1 cellular context compared by ENCODE assay signal in the genomic region with DNA sequence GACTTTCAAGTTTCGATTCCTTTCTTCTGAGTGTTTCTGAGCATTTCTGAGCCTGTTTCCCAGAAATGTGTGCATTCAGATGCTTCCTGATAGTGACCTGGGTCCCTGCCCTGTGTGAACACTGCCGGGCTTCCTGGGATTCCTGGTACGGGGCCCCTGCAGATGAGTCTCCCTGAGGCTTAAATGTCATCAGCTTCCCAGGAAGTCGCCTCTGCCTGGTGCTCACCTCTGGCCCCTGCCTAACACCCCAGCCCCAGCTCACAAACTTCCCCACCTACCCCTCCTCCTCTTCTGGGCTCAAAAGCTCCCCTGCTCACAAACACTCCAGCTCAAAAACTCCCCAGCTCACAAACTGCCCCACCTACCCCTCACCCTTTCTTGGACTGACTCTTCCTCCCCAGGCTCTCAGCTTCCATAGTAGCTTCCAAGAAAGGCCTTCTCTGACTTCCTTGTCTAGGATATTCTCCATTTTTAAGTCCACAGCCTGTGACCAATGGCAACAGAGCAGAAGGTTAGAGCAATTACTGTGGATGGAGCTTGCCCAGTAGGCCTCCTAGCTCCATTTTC.
A peak's percentile ranks its signal among the peaks of the same experiment; 100 is the strongest.
TF ChIP-seq lines count a peak whose summit lies in the region.

No MANE protein-coding gene starts in this region.

TF ChIP-seq in HepG2, 621 proteins besides CTCF, POLR2A, EP300 and RAD21 (continued from another document and continues in another):
- TF ChIP-seq, protein P1, sequence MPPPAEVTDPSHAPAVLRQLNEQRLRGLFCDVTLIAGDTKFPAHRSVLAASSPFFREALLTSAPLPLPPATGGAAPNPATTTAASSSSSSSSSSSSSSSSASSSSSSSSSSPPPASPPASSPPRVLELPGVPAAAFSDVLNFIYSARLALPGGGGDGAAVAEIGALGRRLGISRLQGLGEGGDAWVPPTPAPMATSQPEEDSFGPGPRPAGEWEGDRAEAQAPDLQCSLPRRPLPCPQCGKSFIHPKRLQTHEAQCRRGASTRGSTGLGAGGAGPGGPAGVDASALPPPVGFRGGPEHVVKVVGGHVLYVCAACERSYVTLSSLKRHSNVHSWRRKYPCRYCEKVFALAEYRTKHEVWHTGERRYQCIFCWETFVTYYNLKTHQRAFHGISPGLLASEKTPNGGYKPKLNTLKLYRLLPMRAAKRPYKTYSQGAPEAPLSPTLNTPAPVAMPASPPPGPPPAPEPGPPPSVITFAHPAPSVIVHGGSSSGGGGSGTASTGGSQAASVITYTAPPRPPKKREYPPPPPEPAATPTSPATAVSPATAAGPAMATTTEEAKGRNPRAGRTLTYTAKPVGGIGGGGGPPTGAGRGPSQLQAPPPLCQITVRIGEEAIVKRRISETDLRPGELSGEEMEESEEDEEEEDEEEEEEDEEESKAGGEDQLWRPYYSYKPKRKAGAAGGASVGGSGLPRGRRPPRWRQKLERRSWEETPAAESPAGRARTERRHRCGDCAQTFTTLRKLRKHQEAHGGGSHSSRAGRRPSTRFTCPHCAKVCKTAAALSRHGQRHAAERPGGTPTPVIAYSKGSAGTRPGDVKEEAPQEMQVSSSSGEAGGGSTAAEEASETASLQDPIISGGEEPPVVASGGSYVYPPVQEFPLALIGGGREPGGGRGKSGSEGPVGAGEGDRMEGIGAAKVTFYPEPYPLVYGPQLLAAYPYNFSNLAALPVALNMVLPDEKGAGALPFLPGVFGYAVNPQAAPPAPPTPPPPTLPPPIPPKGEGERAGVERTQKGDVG (CRISPR knock-in tag; IDR thresholded peaks at IDR 0.05; ENCODE audit: borderline replicate concordance) = no peak
- 0 out of 2 replicates have a peak, but pooled peaks have one; percentile 53 for TF ChIP-seq ZFP1 (CRISPR knock-in tag; IDR thresholded peaks at IDR 0.05)
- TF ChIP-seq JARID2 (CRISPR knock-in tag; IDR thresholded peaks at IDR 0.05; ENCODE audit: insufficient replicate concordance) = peak; percentile 60
- 0 out of 2 replicates have a peak, but pooled peaks have one; percentile 58 for TF ChIP-seq ZNF800 (CRISPR knock-in tag; IDR thresholded peaks at IDR 0.05)
- no peak for TF ChIP-seq FOXP1 (IDR thresholded peaks at IDR 0.05)
- TF ChIP-seq FOXP1 (CRISPR knock-in tag; IDR thresholded peaks at IDR 0.05) = peak; percentile 43; the same call in 1 of the 2 replicates
- TF ChIP-seq ZNF790 (CRISPR knock-in tag; IDR thresholded peaks at IDR 0.05; ENCODE audit: borderline replicate concordance) = no peak
- TF ChIP-seq MXD3 (CRISPR knock-in tag; IDR thresholded peaks at IDR 0.05) = peak; percentile 46; the same call in 1 of the 2 replicates
- peak; percentile 41; the same call in 1 of the 2 replicates for TF ChIP-seq FOXK1 (CRISPR knock-in tag; IDR thresholded peaks at IDR 0.05; ENCODE audit: borderline replicate concordance, low read depth)
- TF ChIP-seq MED8 (CRISPR knock-in tag; IDR thresholded peaks at IDR 0.05; ENCODE audit: insufficient replicate concordance) = no peak
- TF ChIP-seq KDM2A (CRISPR knock-in tag; IDR thresholded peaks at IDR 0.05; ENCODE audit: borderline replicate concordance, low read depth) = peak; percentile 56; the same call in 1 of the 2 replicates
- no peak for TF ChIP-seq ZNF326 (CRISPR knock-in tag; IDR thresholded peaks at IDR 0.05; ENCODE audit: borderline replicate concordance)
- TF ChIP-seq, protein P2, sequence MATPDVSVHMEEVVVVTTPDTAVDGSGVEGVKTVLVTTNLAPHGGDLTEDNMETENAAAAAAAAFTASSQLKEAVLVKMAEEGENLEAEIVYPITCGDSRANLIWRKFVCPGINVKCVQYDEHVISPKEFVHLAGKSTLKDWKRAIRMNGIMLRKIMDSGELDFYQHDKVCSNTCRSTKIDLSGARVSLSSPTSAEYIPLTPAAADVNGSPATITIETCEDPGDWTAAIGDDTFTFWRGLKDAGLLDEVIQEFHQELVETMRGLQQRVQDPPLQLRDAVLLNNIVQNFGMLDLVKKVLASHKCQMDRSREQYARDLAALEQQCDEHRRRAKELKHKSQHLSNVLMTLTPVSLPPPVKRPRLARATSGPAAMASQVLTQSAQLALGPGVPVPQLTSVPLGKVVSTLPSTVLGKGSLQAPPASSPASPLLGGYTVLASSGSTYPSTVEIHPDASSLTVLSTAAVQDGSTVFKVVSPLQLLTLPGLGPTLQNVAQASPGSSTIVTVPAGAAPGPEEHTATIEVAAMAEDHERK (CRISPR knock-in tag; IDR thresholded peaks at IDR 0.05; ENCODE audit: low read depth) = no peak
- peak; percentile 36; the same call in 1 of the 2 replicates for TF ChIP-seq SP5 (CRISPR knock-in tag; IDR thresholded peaks at IDR 0.05; ENCODE audit: borderline replicate concordance, low read depth)
- no peak for TF ChIP-seq LCORL (IDR thresholded peaks at IDR 0.05)
- TF ChIP-seq LCORL (CRISPR knock-in tag; IDR thresholded peaks at IDR 0.05) = no peak
- TF ChIP-seq, protein P3, sequence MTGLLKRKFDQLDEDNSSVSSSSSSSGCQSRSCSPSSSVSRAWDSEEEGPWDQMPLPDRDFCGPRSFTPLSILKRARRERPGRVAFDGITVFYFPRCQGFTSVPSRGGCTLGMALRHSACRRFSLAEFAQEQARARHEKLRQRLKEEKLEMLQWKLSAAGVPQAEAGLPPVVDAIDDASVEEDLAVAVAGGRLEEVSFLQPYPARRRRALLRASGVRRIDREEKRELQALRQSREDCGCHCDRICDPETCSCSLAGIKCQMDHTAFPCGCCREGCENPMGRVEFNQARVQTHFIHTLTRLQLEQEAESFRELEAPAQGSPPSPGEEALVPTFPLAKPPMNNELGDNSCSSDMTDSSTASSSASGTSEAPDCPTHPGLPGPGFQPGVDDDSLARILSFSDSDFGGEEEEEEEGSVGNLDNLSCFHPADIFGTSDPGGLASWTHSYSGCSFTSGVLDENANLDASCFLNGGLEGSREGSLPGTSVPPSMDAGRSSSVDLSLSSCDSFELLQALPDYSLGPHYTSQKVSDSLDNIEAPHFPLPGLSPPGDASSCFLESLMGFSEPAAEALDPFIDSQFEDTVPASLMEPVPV (CRISPR knock-in tag; IDR thresholded peaks at IDR 0.05) = 0 out of 2 replicates have a peak, but pooled peaks have one; percentile 38
- no peak for TF ChIP-seq ZNF549 (CRISPR knock-in tag; IDR thresholded peaks at IDR 0.05)
- peak; percentile 59; the same call in 1 of the 2 replicates for TF ChIP-seq TFAP4 (IDR thresholded peaks at IDR 0.05; ENCODE audit: borderline replicate concordance, low read depth)
- no peak for TF ChIP-seq MAFK (conservative IDR thresholded peaks at IDR 0.05 in 1 of 2, IDR thresholded peaks at IDR 0.05 in 1 of 2; ENCODE audit: low read length in 2 of 2)
- TF ChIP-seq GATA4 (IDR thresholded peaks at IDR 0.05; ENCODE audit: borderline replicate concordance, low read depth) = peak; percentile 84; the same call in 1 of the 2 replicates
- peak; percentile 69; the same call in 1 of the 2 replicates for TF ChIP-seq TSC22D2 (CRISPR knock-in tag; IDR thresholded peaks at IDR 0.05; ENCODE audit: borderline replicate concordance)
- peak; percentile 66 for TF ChIP-seq ZNF121 (CRISPR knock-in tag; IDR thresholded peaks at IDR 0.05)
- peak; percentile 76; the same call in 1 of the 2 replicates for TF ChIP-seq ZBTB20 (CRISPR knock-in tag; IDR thresholded peaks at IDR 0.05; ENCODE audit: borderline replicate concordance, low read depth)
- TF ChIP-seq ZSCAN9 (CRISPR knock-in tag; IDR thresholded peaks at IDR 0.05; ENCODE audit: borderline replicate concordance) = 0 out of 2 replicates have a peak, but pooled peaks have one; percentile 64
- no peak for TF ChIP-seq JUN (CRISPR knock-in tag; IDR thresholded peaks at IDR 0.05)
- TF ChIP-seq ZNF614 (CRISPR knock-in tag; IDR thresholded peaks at IDR 0.05; ENCODE audit: borderline replicate concordance) = peak; percentile 84; the same call in 1 of the 2 replicates
- TF ChIP-seq, protein P4, sequence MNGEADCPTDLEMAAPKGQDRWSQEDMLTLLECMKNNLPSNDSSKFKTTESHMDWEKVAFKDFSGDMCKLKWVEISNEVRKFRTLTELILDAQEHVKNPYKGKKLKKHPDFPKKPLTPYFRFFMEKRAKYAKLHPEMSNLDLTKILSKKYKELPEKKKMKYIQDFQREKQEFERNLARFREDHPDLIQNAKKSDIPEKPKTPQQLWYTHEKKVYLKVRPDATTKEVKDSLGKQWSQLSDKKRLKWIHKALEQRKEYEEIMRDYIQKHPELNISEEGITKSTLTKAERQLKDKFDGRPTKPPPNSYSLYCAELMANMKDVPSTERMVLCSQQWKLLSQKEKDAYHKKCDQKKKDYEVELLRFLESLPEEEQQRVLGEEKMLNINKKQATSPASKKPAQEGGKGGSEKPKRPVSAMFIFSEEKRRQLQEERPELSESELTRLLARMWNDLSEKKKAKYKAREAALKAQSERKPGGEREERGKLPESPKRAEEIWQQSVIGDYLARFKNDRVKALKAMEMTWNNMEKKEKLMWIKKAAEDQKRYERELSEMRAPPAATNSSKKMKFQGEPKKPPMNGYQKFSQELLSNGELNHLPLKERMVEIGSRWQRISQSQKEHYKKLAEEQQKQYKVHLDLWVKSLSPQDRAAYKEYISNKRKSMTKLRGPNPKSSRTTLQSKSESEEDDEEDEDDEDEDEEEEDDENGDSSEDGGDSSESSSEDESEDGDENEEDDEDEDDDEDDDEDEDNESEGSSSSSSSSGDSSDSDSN (CRISPR knock-in tag; IDR thresholded peaks at IDR 0.05) = peak; percentile 45; the same call in 1 of the 2 replicates
- TF ChIP-seq ERF (CRISPR knock-in tag; IDR thresholded peaks at IDR 0.05) = peak; percentile 73; the same call in 1 of the 2 replicates
- TF ChIP-seq TAF15 (IDR thresholded peaks at IDR 0.05; ENCODE audit: low read depth, low read length, poor library complexity, severe bottlenecking) = no peak
- TF ChIP-seq, protein P5, sequence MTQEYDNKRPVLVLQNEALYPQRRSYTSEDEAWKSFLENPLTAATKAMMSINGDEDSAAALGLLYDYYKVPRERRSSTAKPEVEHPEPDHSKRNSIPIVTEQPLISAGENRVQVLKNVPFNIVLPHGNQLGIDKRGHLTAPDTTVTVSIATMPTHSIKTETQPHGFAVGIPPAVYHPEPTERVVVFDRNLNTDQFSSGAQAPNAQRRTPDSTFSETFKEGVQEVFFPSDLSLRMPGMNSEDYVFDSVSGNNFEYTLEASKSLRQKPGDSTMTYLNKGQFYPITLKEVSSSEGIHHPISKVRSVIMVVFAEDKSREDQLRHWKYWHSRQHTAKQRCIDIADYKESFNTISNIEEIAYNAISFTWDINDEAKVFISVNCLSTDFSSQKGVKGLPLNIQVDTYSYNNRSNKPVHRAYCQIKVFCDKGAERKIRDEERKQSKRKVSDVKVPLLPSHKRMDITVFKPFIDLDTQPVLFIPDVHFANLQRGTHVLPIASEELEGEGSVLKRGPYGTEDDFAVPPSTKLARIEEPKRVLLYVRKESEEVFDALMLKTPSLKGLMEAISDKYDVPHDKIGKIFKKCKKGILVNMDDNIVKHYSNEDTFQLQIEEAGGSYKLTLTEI (CRISPR knock-in tag; conservative IDR thresholded peaks at IDR 0.05) = no peak
- TF ChIP-seq ZNF232 (CRISPR knock-in tag; IDR thresholded peaks at IDR 0.05; ENCODE audit: borderline replicate concordance) = no peak
- TF ChIP-seq PCBP2 (optimal IDR thresholded peaks at IDR 0.05; ENCODE audit: low read depth, low read length, poor library complexity, severe bottlenecking) = no peak
- TF ChIP-seq ZFP62 (CRISPR knock-in tag; IDR thresholded peaks at IDR 0.05) = no peak
- TF ChIP-seq, protein P6, sequence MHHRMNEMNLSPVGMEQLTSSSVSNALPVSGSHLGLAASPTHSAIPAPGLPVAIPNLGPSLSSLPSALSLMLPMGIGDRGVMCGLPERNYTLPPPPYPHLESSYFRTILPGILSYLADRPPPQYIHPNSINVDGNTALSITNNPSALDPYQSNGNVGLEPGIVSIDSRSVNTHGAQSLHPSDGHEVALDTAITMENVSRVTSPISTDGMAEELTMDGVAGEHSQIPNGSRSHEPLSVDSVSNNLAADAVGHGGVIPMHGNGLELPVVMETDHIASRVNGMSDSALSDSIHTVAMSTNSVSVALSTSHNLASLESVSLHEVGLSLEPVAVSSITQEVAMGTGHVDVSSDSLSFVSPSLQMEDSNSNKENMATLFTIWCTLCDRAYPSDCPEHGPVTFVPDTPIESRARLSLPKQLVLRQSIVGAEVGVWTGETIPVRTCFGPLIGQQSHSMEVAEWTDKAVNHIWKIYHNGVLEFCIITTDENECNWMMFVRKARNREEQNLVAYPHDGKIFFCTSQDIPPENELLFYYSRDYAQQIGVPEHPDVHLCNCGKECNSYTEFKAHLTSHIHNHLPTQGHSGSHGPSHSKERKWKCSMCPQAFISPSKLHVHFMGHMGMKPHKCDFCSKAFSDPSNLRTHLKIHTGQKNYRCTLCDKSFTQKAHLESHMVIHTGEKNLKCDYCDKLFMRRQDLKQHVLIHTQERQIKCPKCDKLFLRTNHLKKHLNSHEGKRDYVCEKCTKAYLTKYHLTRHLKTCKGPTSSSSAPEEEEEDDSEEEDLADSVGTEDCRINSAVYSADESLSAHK (CRISPR knock-in tag; IDR thresholded peaks at IDR 0.05; ENCODE audit: borderline replicate concordance) = no peak
